8 cellular contexts compared by ENCODE assay signal in the genomic region with DNA sequence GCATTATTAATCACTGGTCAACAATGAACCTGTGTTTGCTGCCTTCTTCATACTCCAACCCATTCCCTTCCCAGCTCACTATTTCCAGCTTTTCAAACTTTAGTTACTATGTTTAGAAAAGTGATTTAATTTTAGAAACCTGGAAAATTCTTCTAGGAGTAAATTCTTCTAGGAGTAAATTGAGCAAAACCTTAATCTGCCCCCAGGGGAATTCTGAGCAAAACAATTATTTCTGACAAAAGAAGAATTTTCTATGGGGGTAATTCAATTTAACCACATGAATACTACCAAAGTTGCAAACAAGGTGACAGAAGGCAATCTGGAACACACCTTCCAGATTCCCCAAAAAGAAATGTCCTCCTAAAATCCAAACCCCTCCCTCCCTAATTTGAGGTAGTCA. TPM values are rescaled to one million over a fixed set of nuclear protein-coding genes. Genes with fewer than 3 reads are reported as not detected.
A peak's percentile ranks its signal among the peaks of the same experiment; 100 is the strongest.
DNase-seq lines count a peak whose midpoint lies in the region; ATAC-seq, FAIRE-seq and TF ChIP-seq lines count a peak whose summit lies in the region.

No MANE protein-coding gene starts in this region.

- no peaks in the 10 kb centered on the region for H3K4me1 ChIP-seq in BE2C
- no peaks in the 10 kb centered on the region for H3K4me1 ChIP-seq in ectodermal cell (ENCODE audit: control insufficient read depth, insufficient read depth, low read length)

- peaks cover 6% of the 10 kb centered on the region for H3K27me3 Mint-ChIP-seq in nephron progenitor cell (ENCODE audit: low read depth, poor library complexity)

- no peak for FAIRE-seq in frontal cortex (lab: Jason Lieb, UNC)

- H3K9me3 ChIP-seq in BE2C = no peaks in the 10 kb centered on the region
- no peaks in the 10 kb centered on the region for H3K9me3 ChIP-seq in ectodermal cell (ENCODE audit: control insufficient read depth, low read length)

- H3K4me1 Mint-ChIP-seq in nephron progenitor cell = peaks cover 34% of the 10 kb centered on the region

- DNase-seq in BE2C = no peak
- DNase-seq in NB4 (ENCODE audit: low read depth) = no peak
- no peak for DNase-seq in nephron progenitor cell
- no peak for DNase-seq in frontal cortex (ENCODE audit: low spot score in 2 of 2)

- ATAC-seq in GM19467 (IDR thresholded peaks at IDR 0.05; ENCODE audit: unreplicated experiment) = no peak
- ATAC-seq in HG03135 (IDR thresholded peaks at IDR 0.05; ENCODE audit: unreplicated experiment) = no peak
- ATAC-seq in HG03097 (IDR thresholded peaks at IDR 0.05; ENCODE audit: low FRiP score, unreplicated experiment) = no peak

- H3K27ac Mint-ChIP-seq in nephron progenitor cell = peak overlapping the region; percentile 87

- H3K27me3 ChIP-seq in BE2C (no peaks in the 10 kb centered on the region), ectodermal cell (ENCODE audit: control insufficient read depth, insufficient read depth, low read length, poor library complexity, severe bottlenecking) (no peaks in the 10 kb centered on the region)

- H3K4me3 Mint-ChIP-seq in nephron progenitor cell = peak overlapping the region; percentile 97

- TF ChIP-seq CTCF in BE2C (IDR thresholded peaks at IDR 0.05; ENCODE audit: low read depth, low read length) (no peak), NB4 (IDR thresholded peaks at IDR 0.05; ENCODE audit: low read depth, low read length) (no peak), nephron progenitor cell (IDR thresholded peaks at IDR 0.05) (no peak)

- TF ChIP-seq POLR2A in NB4 (IDR thresholded peaks at IDR 0.05; ENCODE audit: extremely low read depth, insufficient read length) = no peak

- H3K27ac ChIP-seq in ectodermal cell (ENCODE audit: insufficient read depth, low read depth, low read length, poor library complexity, severe bottlenecking) = no peak overlapping the region

- H3K9me3 Mint-ChIP-seq in nephron progenitor cell = no peaks in the 10 kb centered on the region

- no peaks in the 10 kb centered on the region for H3K36me3 ChIP-seq in BE2C
- H3K36me3 ChIP-seq in ectodermal cell (ENCODE audit: control insufficient read depth, insufficient read depth, low read length) = no peaks in the 10 kb centered on the region

- H3K4me3 ChIP-seq in BE2C (ENCODE audit: low read depth, low read length) (peak overlapping the region; percentile 79), NB4 (ENCODE audit: low read depth, low read length) (peak overlapping the region; percentile 83), ectodermal cell (ENCODE audit: insufficient read depth, low read depth, low read length) (peak overlapping the region; percentile 74)

- H3K36me3 Mint-ChIP-seq in nephron progenitor cell (ENCODE audit: low read depth) = peaks cover 12% of the 10 kb centered on the region

RNA-seq across cellular contexts. Expression of a gene that starts 1.8 kb away (rescaled TPM):
- 6.3 TPM for polyA plus RNA-seq in BE2C (2012; ENCODE audit: insufficient read depth, insufficient read length, low read depth)
- polyA plus RNA-seq in ectodermal cell (2013, experiment 1 of 4) = 35.9 TPM
- 47.3 TPM for polyA plus RNA-seq in ectodermal cell (2013, experiment 2 of 4)
- polyA plus RNA-seq in ectodermal cell (2013, experiment 3 of 4) = 26.5 TPM
- 30.3 TPM for polyA plus RNA-seq in ectodermal cell (2013, experiment 4 of 4)
- 5.3 TPM for total RNA-seq in frontal cortex

RNA-seq across cellular contexts. Expression of a gene that starts 50.4 kb away (rescaled TPM):
- polyA plus RNA-seq in BE2C (2012; ENCODE audit: insufficient read depth, insufficient read length, low read depth) = not detected
- polyA plus RNA-seq in ectodermal cell (2013, experiment 1 of 4) = 4.4 TPM
- polyA plus RNA-seq in ectodermal cell (2013, experiment 2 of 4) = 5.6 TPM
- 3.6 TPM for polyA plus RNA-seq in ectodermal cell (2013, experiment 3 of 4)
- polyA plus RNA-seq in ectodermal cell (2013, experiment 4 of 4) = 3.6 TPM
- under 0.01 TPM for total RNA-seq in frontal cortex
